Comparison of ENCODE assay signal across 8 cellular contexts in genomic region chr4:87465739-87466366, GRCh38. TPM values are rescaled to one million over a fixed set of nuclear protein-coding genes. Genes with fewer than 3 reads are reported as not detected.
DNase-seq lines count a peak whose midpoint lies in the region; ATAC-seq, FAIRE-seq and TF ChIP-seq lines count a peak whose summit lies in the region.

No MANE protein-coding gene starts in this region.

- H3K27me3 Mint-ChIP-seq in naive B cell, result no peaks in the 10 kb centered on the region

- H3K79me2 ChIP-seq in endothelial cell of umbilical vein (ENCODE audit: control insufficient read depth, insufficient read depth, low read length), result no peaks in the 10 kb centered on the region

- H3K4me3 Mint-ChIP-seq in naive B cell, result no peak overlapping the region

- ATAC-seq in naive B cell (ENCODE audit: low read depth in 2 of 2), result peak in 1 of 2 donors; percentile 61

- no peaks in the 10 kb centered on the region for H3K4me1 Mint-ChIP-seq in naive B cell

- H2AFZ ChIP-seq in endothelial cell of umbilical vein (ENCODE audit: low read depth, low read length), result no peak overlapping the region

- H3K27ac ChIP-seq in HEK293 (ENCODE audit: extremely low read depth, low read depth, low read length) (no peak overlapping the region), endothelial cell of umbilical vein (ENCODE audit: insufficient read depth, low read depth, low read length) (no peak overlapping the region)

- intact Hi-C loops in endothelial cell of umbilical vein (cut with micrococcal nuclease), result loop anchor here (1.0 to 5.0 kb wide), 4 partner anchors 91 to 314 kb away; no protein-coding TSS in a partner anchor

- H3K9me1 ChIP-seq in endothelial cell of umbilical vein (replicated peaks; ENCODE audit: control insufficient read depth, extremely low read depth, insufficient read depth, low read length), result no peaks in the 10 kb centered on the region

- no TSS peak for BruUV-seq in endothelial cell of umbilical vein (replicated peaks; lab: Mats Ljungman, UMichigan)

- 0 out of 2 replicates have a peak, but pooled peaks cover 2% of the 10 kb centered on the region for H3K4me1 ChIP-seq in HEK293 (ENCODE audit: control insufficient read depth, insufficient read depth, low read length)
- H3K4me1 ChIP-seq in endothelial cell of umbilical vein (ENCODE audit: control insufficient read depth, extremely low read depth, insufficient read depth, low read length), result no peaks in the 10 kb centered on the region

- no peaks in the 10 kb centered on the region for H3K36me3 Mint-ChIP-seq in naive B cell

- TF ChIP-seq CTCF in HEK293 (tag by site-specific recombination; IDR thresholded peaks at IDR 0.05), result 0 out of 2 replicates have a peak, but pooled peaks have one; percentile 10
- peak; percentile 18 to 30 for TF ChIP-seq CTCF in endothelial cell of umbilical vein (IDR thresholded peaks at IDR 0.05; ENCODE audit: extremely low read depth in 1 of 2, insufficient read depth in 1 of 2, low read depth in 1 of 2, low read length in 2 of 2)

- H3K9me3 Mint-ChIP-seq in naive B cell, result no peaks in the 10 kb centered on the region

- peak overlapping the region in 1 of 6 donors; percentile 58 for H3K27ac Mint-ChIP-seq in naive B cell

- DNase-seq in NCI-H187 treated with DMSO at 0.1 percent for 48 hours (lab: John Stamatoyannopoulos, UW), result peak; percentile 5
- no peak for DNase-seq in NCI-H187 (lab: John Stamatoyannopoulos, UW)
- DNase-seq in RCC 7860 (ENCODE audit: low spot score), result peak; percentile 36
- peak; percentile 53 for DNase-seq in endothelial cell of umbilical vein (ENCODE audit: low read depth, low spot score)
- peak; percentile 32 for DNase-seq in naive B cell
- DNase-seq in T-helper 9 cell, result no peak
- no peak for DNase-seq in activated T-cell treated with anti-CD3 and anti-CD28 coated beads, Interleukin-2, amount 50 U/mL, for 48 hours

- no peaks in the 10 kb centered on the region for H4K20me1 ChIP-seq in endothelial cell of umbilical vein (replicated peaks; ENCODE audit: control insufficient read depth, extremely low read depth, insufficient read depth, low read length)

- H3K4me3 ChIP-seq in HEK293 (ENCODE audit: low read depth, low read length) (no peak overlapping the region), endothelial cell of umbilical vein (replicated peaks in 1 of 3; ENCODE audit: insufficient read depth in 1 of 3, low read depth in 1 of 3, low read length in 3 of 3) (no peak overlapping the region)

- no peak overlapping the region for H3K9ac ChIP-seq in endothelial cell of umbilical vein (replicated peaks; ENCODE audit: extremely low read depth, insufficient read depth, low read length)

- no peak overlapping the region for H3K4me2 ChIP-seq in endothelial cell of umbilical vein (ENCODE audit: insufficient read depth, low read length)

- H3K36me3 ChIP-seq in HEK293 (ENCODE audit: control insufficient read depth in 2 of 2, insufficient read depth in 1 of 2, low read length in 2 of 2) (no peaks in the 10 kb centered on the region), endothelial cell of umbilical vein (ENCODE audit: control insufficient read depth in 2 of 2, extremely low read depth in 1 of 2, insufficient read depth in 2 of 2, low read length in 2 of 2) (no peaks in the 10 kb centered on the region)

- FAIRE-seq in RCC 7860 (lab: Jason Lieb, UNC) (peak; percentile 76), endothelial cell of umbilical vein (lab: Jason Lieb, UNC) (no peak)

- CTCF ChIA-PET in HEK293 (lab: Yijun Ruan, JAX) (interaction anchor here (0.6 to 5.1 kb wide), 16 partner anchors 11 to 384 kb away, joined by 3 to 35 read pairs (median 5); partner anchors contain the start of gene HSD17B11), endothelial cell of umbilical vein (lab: Charles Lee) (interaction anchor here (0.7 to 7.1 kb wide), 21 partner anchors 9 to 315 kb away, joined by 3 to 165 read pairs (median 4); partner anchors contain the start of genes HSD17B11 and NUDT9)

- no peaks in the 10 kb centered on the region for H3K27me3 ChIP-seq in endothelial cell of umbilical vein (ENCODE audit: control insufficient read depth in 2 of 2, insufficient read depth in 2 of 2, low read length in 2 of 2)

- no peak for TF ChIP-seq POLR2A in endothelial cell of umbilical vein (IDR thresholded peaks at IDR 0.05; ENCODE audit: low read depth, low read length)

- no peaks in the 10 kb centered on the region for H3K9me3 ChIP-seq in HEK293 (ENCODE audit: control insufficient read depth, insufficient read depth, low read depth, low read length)
- no peaks in the 10 kb centered on the region for H3K9me3 ChIP-seq in endothelial cell of umbilical vein (replicated peaks; ENCODE audit: control insufficient read depth, insufficient read depth, low read length)

- dilution Hi-C loops in endothelial cell of umbilical vein (cut with MboI; ENCODE audit: extremely low pct_ligation_motif_present, low sequenced_read_pairs), result no loop called here

- POLR2A ChIA-PET in HEK293 (lab: Yijun Ruan, JAX), result no interaction called here
- POLR2A ChIA-PET in endothelial cell of umbilical vein (lab: Charles Lee), result no interaction called here

TF ChIP-seq in HEK293, 187 proteins besides CTCF, POLR2A, EP300 and RAD21:
- no peak for TF ChIP-seq RBAK (tag by site-specific recombination; IDR thresholded peaks at IDR 0.05)
- TF ChIP-seq ZBTB20 (tag by site-specific recombination; IDR thresholded peaks at IDR 0.05), result peak; percentile 77
- peak; percentile 68; the same call in 1 of the 2 replicates for TF ChIP-seq PRDM1 (tag by site-specific recombination; IDR thresholded peaks at IDR 0.05)
- TF ChIP-seq ZNF654 (tag by site-specific recombination; IDR thresholded peaks at IDR 0.05; ENCODE audit: low read depth), result peak; percentile 67
- TF ChIP-seq, protein P1, sequence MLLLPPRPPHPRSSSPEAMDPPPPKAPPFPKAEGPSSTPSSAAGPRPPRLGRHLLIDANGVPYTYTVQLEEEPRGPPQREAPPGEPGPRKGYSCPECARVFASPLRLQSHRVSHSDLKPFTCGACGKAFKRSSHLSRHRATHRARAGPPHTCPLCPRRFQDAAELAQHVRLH (tag by site-specific recombination; IDR thresholded peaks at IDR 0.05), result no peak

TF ChIP-seq in endothelial cell of umbilical vein, 7 proteins besides CTCF, POLR2A, EP300 and RAD21:
- no peak for TF ChIP-seq FOS (IDR thresholded peaks at IDR 0.05; ENCODE audit: borderline replicate concordance, insufficient read depth, low read length)
- no peak for TF ChIP-seq GATA2 (IDR thresholded peaks at IDR 0.05; ENCODE audit: insufficient read depth, insufficient read length, low read depth, low read length)
- no peak for TF ChIP-seq MYC (IDR thresholded peaks at IDR 0.05; ENCODE audit: low read depth, low read length)
- TF ChIP-seq, protein P2, sequence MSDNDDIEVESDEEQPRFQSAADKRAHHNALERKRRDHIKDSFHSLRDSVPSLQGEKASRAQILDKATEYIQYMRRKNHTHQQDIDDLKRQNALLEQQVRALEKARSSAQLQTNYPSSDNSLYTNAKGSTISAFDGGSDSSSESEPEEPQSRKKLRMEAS (IDR thresholded peaks at IDR 0.05; ENCODE audit: insufficient read depth, insufficient read length), result no peak

RNA-seq across cellular contexts. Expression of gene NUDT9, which starts 43.5 kb away (rescaled TPM):
- total RNA-seq in endothelial cell of umbilical vein, result 25.0 and 26.0 TPM in 2 replicates
- polyA plus RNA-seq in endothelial cell of umbilical vein, result 11.2 and 15.3 TPM in 2 replicates
- polyA plus RNA-seq in endothelial cell of umbilical vein (2011; cell fraction: cytosol; rRNA removed), result 25.2 and 27.0 TPM in 2 replicates
- 20.3 and 28.8 TPM in 2 replicates for polyA plus RNA-seq in endothelial cell of umbilical vein (2011; cell fraction: nucleus; rRNA removed)
- 29.1 and 29.8 TPM in 2 replicates for polyA plus RNA-seq in endothelial cell of umbilical vein (2012)
- 27.8 and 33.3 TPM in 2 replicates for polyA minus RNA-seq in endothelial cell of umbilical vein
- 5.6 TPM for polyA minus RNA-seq in endothelial cell of umbilical vein (2011; cell fraction: cytosol; rRNA and poly(A)+ RNA removed)
- polyA minus RNA-seq in endothelial cell of umbilical vein (2011; cell fraction: nucleus; rRNA and poly(A)+ RNA removed), result 15.6 and 22.4 TPM in 2 replicates
- polyA plus RNA-seq in naive B cell (ENCODE audit: low read depth in 6 of 6), result 10 to 100 TPM; 16.3 to 27.1 (median 19.2) TPM

Comparison
In these comparisons a context has a peak if more than half of its experiments do, and no peak if none do; other contexts are left out.
1. DNase-seq: peak in NCI-H187 treated with DMSO at 0.1 percent for 48 hours (single experiment), RCC 7860 (single experiment), endothelial cell of umbilical vein (single experiment) and naive B cell (single experiment); none in NCI-H187 (0 of 2), T-helper 9 cell (single experiment) and activated T-cell treated with anti-CD3 and anti-CD28 coated beads, Interleukin-2, amount 50 U/mL, for 48 hours (0 of 2).